In genomic region chr4:5126857-5127256, GRCh38 we compare ENCODE assay signal across 19 cellular contexts.
DNase-seq lines count a peak whose midpoint lies in the region; ATAC-seq, FAIRE-seq and TF ChIP-seq lines count a peak whose summit lies in the region.
"Had no signal": no experiment of that assay in that cellular context is flagged by ENCODE, and none has a peak within 500 bp of the region (broad histone marks: within the 10 kb centered on the region; RNA-seq: fewer than 3 reads in every experiment).

No MANE protein-coding gene starts in this region.

- no peak for TF ChIP-seq POLR2A in endothelial cell of umbilical vein (IDR thresholded peaks at IDR 0.05; ENCODE audit: low read depth, low read length)

- H3K4me3 ChIP-seq in BLaER1 (no peak overlapping the region), endothelial cell of umbilical vein (replicated peaks in 1 of 3; ENCODE audit: insufficient read depth in 1 of 3, low read depth in 1 of 3, low read length in 3 of 3) (no peak overlapping the region)

- ATAC-seq in Right ventricle myocardium inferior (no peak), T-cell (replicated peaks in 1 of 4) (no peak)
- ATAC-seq: HCT116 had no signal

- no peak overlapping the region for H3K4me3 Mint-ChIP-seq in T-cell
- H3K4me3 Mint-ChIP-seq: B cell; CD4-positive, CD25-positive, alpha-beta regulatory T cell; CD8-positive, alpha-beta memory T cell; HFFc6 had no signal

- H3K4me1 Mint-ChIP-seq in T-cell: no peaks in the 10 kb centered on the region
- H3K4me1 Mint-ChIP-seq: B cell; CD4-positive, CD25-positive, alpha-beta regulatory T cell; CD8-positive, alpha-beta memory T cell had no signal

- peak; percentile 56 to 69 for DNase-seq in NCI-H187 (lab: John Stamatoyannopoulos, UW)
- DNase-seq in NCI-H526 (lab: John Stamatoyannopoulos, UW): peak; percentile 14 to 28
- DNase-seq in endothelial cell of umbilical vein (ENCODE audit: low read depth, low spot score): no peak
- DNase-seq in Right ventricle myocardium inferior (ENCODE audit: missing footprints): no peak
- no peak for DNase-seq in T-cell
- DNase-seq: C1 segment of cervical spinal cord; CD4-positive, CD25-positive, alpha-beta regulatory T cell; CD8-positive, alpha-beta memory T cell; COR-L47; DMS 273 treated with DMSO at 0.1 percent for 48 hours; DMS53; GF-D8; GOT3; H7; HFFc6 had no signal

- H3K36me3 ChIP-seq in BLaER1 (no peaks in the 10 kb centered on the region), endothelial cell of umbilical vein (ENCODE audit: control insufficient read depth in 2 of 2, extremely low read depth in 1 of 2, insufficient read depth in 2 of 2, low read length in 2 of 2) (no peaks in the 10 kb centered on the region)

- no peak overlapping the region for H3K27ac ChIP-seq in BLaER1
- H3K27ac ChIP-seq in endothelial cell of umbilical vein (ENCODE audit: insufficient read depth, low read depth, low read length): no peak overlapping the region
- H3K27ac ChIP-seq: HL-60 had no signal

- H3K9me3 ChIP-seq in BLaER1 (peaks cover 10% of the 10 kb centered on the region; the same call in 1 of the 2 replicates), endothelial cell of umbilical vein (replicated peaks; ENCODE audit: control insufficient read depth, insufficient read depth, low read length) (no peaks in the 10 kb centered on the region)

- no peaks in the 10 kb centered on the region for H3K79me2 ChIP-seq in endothelial cell of umbilical vein (ENCODE audit: control insufficient read depth, insufficient read depth, low read length)

- no peak overlapping the region for H3K27ac Mint-ChIP-seq in T-cell
- H3K27ac Mint-ChIP-seq: B cell; CD4-positive, CD25-positive, alpha-beta regulatory T cell; HFFc6 had no signal

- H3K4me2 ChIP-seq in BLaER1 (peak overlapping the region; percentile 35; the same call in 1 of the 2 replicates), endothelial cell of umbilical vein (ENCODE audit: insufficient read depth, low read length) (no peak overlapping the region)

- peaks cover 2 to 18% of the 10 kb centered on the region in 2 donors for H3K27me3 Mint-ChIP-seq in T-cell

- H4K20me1 ChIP-seq in BLaER1: no peaks in the 10 kb centered on the region
- H4K20me1 ChIP-seq in endothelial cell of umbilical vein (replicated peaks; ENCODE audit: control insufficient read depth, extremely low read depth, insufficient read depth, low read length): no peaks in the 10 kb centered on the region

- H2AFZ ChIP-seq in endothelial cell of umbilical vein (ENCODE audit: low read depth, low read length): no peak overlapping the region

- CTCF ChIA-PET in endothelial cell of umbilical vein (lab: Charles Lee) (no interaction called here), T-cell (lab: Charles Lee) (no interaction called here)

- peaks cover 19% of the 10 kb centered on the region for H3K4me1 ChIP-seq in BLaER1
- H3K4me1 ChIP-seq in endothelial cell of umbilical vein (ENCODE audit: control insufficient read depth, extremely low read depth, insufficient read depth, low read length): no peaks in the 10 kb centered on the region

- no peaks in the 10 kb centered on the region for H3K36me3 Mint-ChIP-seq in T-cell
- H3K36me3 Mint-ChIP-seq: CD4-positive, CD25-positive, alpha-beta regulatory T cell; CD8-positive, alpha-beta memory T cell had no signal

- no peaks in the 10 kb centered on the region for H3K27me3 ChIP-seq in BLaER1
- no peaks in the 10 kb centered on the region for H3K27me3 ChIP-seq in endothelial cell of umbilical vein (ENCODE audit: control insufficient read depth in 2 of 2, insufficient read depth in 2 of 2, low read length in 2 of 2)

- H3K9ac ChIP-seq in BLaER1 (no peak overlapping the region), endothelial cell of umbilical vein (replicated peaks; ENCODE audit: extremely low read depth, insufficient read depth, low read length) (no peak overlapping the region)

- intact Hi-C loops in endothelial cell of umbilical vein (cut with micrococcal nuclease): no loop called here
- intact Hi-C loops in Right ventricle myocardium inferior (cut with DNase I): no loop called here

- peaks cover 0 to 9% (median 8%) of the 10 kb centered on the region in 3 donors for H3K9me3 Mint-ChIP-seq in T-cell

- TF ChIP-seq CTCF in endothelial cell of umbilical vein (IDR thresholded peaks at IDR 0.05; ENCODE audit: extremely low read depth in 1 of 2, insufficient read depth in 1 of 2, low read depth in 1 of 2, low read length in 2 of 2): no peak

- BruUV-seq in endothelial cell of umbilical vein (replicated peaks; lab: Mats Ljungman, UMichigan): no TSS peak

- FAIRE-seq in endothelial cell of umbilical vein (lab: Jason Lieb, UNC): peak; percentile 15

- dilution Hi-C loops in endothelial cell of umbilical vein (cut with MboI; ENCODE audit: extremely low pct_ligation_motif_present, low sequenced_read_pairs): no loop called here

- no peaks in the 10 kb centered on the region for H3K9me1 ChIP-seq in endothelial cell of umbilical vein (replicated peaks; ENCODE audit: control insufficient read depth, extremely low read depth, insufficient read depth, low read length)

- POLR2A ChIA-PET in endothelial cell of umbilical vein (lab: Charles Lee): no interaction called here
- POLR2A ChIA-PET in T-cell (lab: Charles Lee): no interaction called here

TF ChIP-seq in endothelial cell of umbilical vein, 7 proteins besides CTCF, POLR2A, EP300 and RAD21:
- TF ChIP-seq MAX (IDR thresholded peaks at IDR 0.05; ENCODE audit: insufficient read depth, insufficient read length) (no peak), JUN (IDR thresholded peaks at IDR 0.05; ENCODE audit: borderline replicate concordance, insufficient read depth, insufficient read length, low read depth) (no peak), MYC (IDR thresholded peaks at IDR 0.05; ENCODE audit: low read depth, low read length) (no peak), GATA2 (IDR thresholded peaks at IDR 0.05; ENCODE audit: insufficient read depth, insufficient read length, low read depth, low read length) (no peak), FOS (IDR thresholded peaks at IDR 0.05; ENCODE audit: borderline replicate concordance, insufficient read depth, low read length) (no peak), EZH2 (IDR thresholded peaks at IDR 0.05; ENCODE audit: borderline replicate concordance, low read depth, low read length, severe bottlenecking) (no peak), POLR2AphosphoS5 (IDR thresholded peaks at IDR 0.05; ENCODE audit: insufficient read depth, low read depth, low read length) (no peak)
TF ChIP-seq in endothelial cell of umbilical vein: peak in this region for 0.

Comparison
In these comparisons a context has a peak if more than half of its experiments do, and no peak if none do; other contexts are left out.
1. DNase-seq: peak in NCI-H187 (2 of 2) and NCI-H526 (2 of 2); none in endothelial cell of umbilical vein (single experiment), Right ventricle myocardium inferior (single experiment) and T-cell (0 of 34).